Comparison of ENCODE assay signal across 16 cellular contexts in genomic region chr6:147712841-147713240, GRCh38.
DNase-seq lines count a peak whose midpoint lies in the region; ATAC-seq, FAIRE-seq and TF ChIP-seq lines count a peak whose summit lies in the region.
"Had no signal": no experiment of that assay in that cellular context is flagged by ENCODE, and none has a peak within 500 bp of the region (broad histone marks: within the 10 kb centered on the region; RNA-seq: fewer than 3 reads in every experiment).

No MANE protein-coding gene starts in this region.

- H3K4me3 ChIP-seq in adipocyte (ENCODE audit: low read length) (no peak overlapping the region), endothelial cell of umbilical vein (replicated peaks in 1 of 3; ENCODE audit: insufficient read depth in 1 of 3, low read depth in 1 of 3, low read length in 3 of 3) (no peak overlapping the region), retinal pigment epithelial cell (ENCODE audit: low read length) (no peak overlapping the region), upper lobe of right lung (no peak overlapping the region)
- H3K4me3 ChIP-seq: GM12878 had no signal

- H3K79me2 ChIP-seq in endothelial cell of umbilical vein (ENCODE audit: control insufficient read depth, insufficient read depth, low read length), result no peaks in the 10 kb centered on the region

- no peak for ATAC-seq in activated CD8-positive, alpha-beta T cell treated with anti-CD3 and anti-CD28 coated beads, Interleukin-2, amount 10 ng/mL, durations not matched to agents 7 days and 5 days
- no peak for ATAC-seq in upper lobe of right lung
- ATAC-seq: CD8-positive, alpha-beta T cell; GM12878 had no signal

- POLR2A ChIA-PET in endothelial cell of umbilical vein (lab: Charles Lee), result no interaction called here
- POLR2A ChIA-PET in activated CD8-positive, alpha-beta T cell treated with anti-CD3 and anti-CD28 coated beads, Interleukin-2, amount 10 ng/mL, durations not matched to agents 7 days and 5 days (lab: Charles Lee), result no interaction called here

- H4K20me1 ChIP-seq in endothelial cell of umbilical vein (replicated peaks; ENCODE audit: control insufficient read depth, extremely low read depth, insufficient read depth, low read length), result no peaks in the 10 kb centered on the region

- H3K9me1 ChIP-seq in endothelial cell of umbilical vein (replicated peaks; ENCODE audit: control insufficient read depth, extremely low read depth, insufficient read depth, low read length), result no peaks in the 10 kb centered on the region

- H3K4me2 ChIP-seq in endothelial cell of umbilical vein (ENCODE audit: insufficient read depth, low read length), result no peak overlapping the region

- TF ChIP-seq CTCF in endothelial cell of umbilical vein (IDR thresholded peaks at IDR 0.05; ENCODE audit: extremely low read depth in 1 of 2, insufficient read depth in 1 of 2, low read depth in 1 of 2, low read length in 2 of 2) (no peak), retinal pigment epithelial cell (conservative IDR thresholded peaks at IDR 0.05; ENCODE audit: low read depth, low read length) (no peak), upper lobe of right lung (IDR thresholded peaks at IDR 0.05) (no peak)

- H3K36me3 ChIP-seq in adipocyte (ENCODE audit: control insufficient read depth, insufficient read depth, low read length, severe bottlenecking) (no peaks in the 10 kb centered on the region), endothelial cell of umbilical vein (ENCODE audit: control insufficient read depth in 2 of 2, extremely low read depth in 1 of 2, insufficient read depth in 2 of 2, low read length in 2 of 2) (no peaks in the 10 kb centered on the region), upper lobe of right lung (no peaks in the 10 kb centered on the region)

- CTCF ChIA-PET in endothelial cell of umbilical vein (lab: Charles Lee), result no interaction called here
- CTCF ChIA-PET in activated CD8-positive, alpha-beta T cell treated with anti-CD3 and anti-CD28 coated beads, Interleukin-2, amount 10 ng/mL, durations not matched to agents 7 days and 5 days (lab: Charles Lee), result no interaction called here

- no peak overlapping the region for H3K27ac ChIP-seq in endothelial cell of umbilical vein (ENCODE audit: insufficient read depth, low read depth, low read length)
- no peak overlapping the region for H3K27ac ChIP-seq in upper lobe of right lung
- H3K27ac ChIP-seq: 22Rv1 had no signal

- H3K27me3 Mint-ChIP-seq in activated CD8-positive, alpha-beta T cell treated with anti-CD3 and anti-CD28 coated beads, Interleukin-2, amount 10 ng/mL, durations not matched to agents 7 days and 5 days (ENCODE audit: low read depth), result no peaks in the 10 kb centered on the region

- no TSS peak for BruUV-seq in endothelial cell of umbilical vein (replicated peaks; lab: Mats Ljungman, UMichigan)

- H3K4me3 Mint-ChIP-seq in activated CD8-positive, alpha-beta T cell treated with anti-CD3 and anti-CD28 coated beads, Interleukin-2, amount 10 ng/mL, durations not matched to agents 7 days and 5 days, result no peak overlapping the region
- H3K4me3 Mint-ChIP-seq: CD14-positive monocyte; CD8-positive, alpha-beta T cell; H9 had no signal

- no peak overlapping the region for H3K27ac Mint-ChIP-seq in activated CD8-positive, alpha-beta T cell treated with anti-CD3 and anti-CD28 coated beads, Interleukin-2, amount 10 ng/mL, durations not matched to agents 7 days and 5 days
- H3K27ac Mint-ChIP-seq: CD14-positive monocyte; CD8-positive, alpha-beta T cell; H9 had no signal

- H2AFZ ChIP-seq in endothelial cell of umbilical vein (ENCODE audit: low read depth, low read length), result no peak overlapping the region

- H3K4me1 Mint-ChIP-seq in activated CD8-positive, alpha-beta T cell treated with anti-CD3 and anti-CD28 coated beads, Interleukin-2, amount 10 ng/mL, durations not matched to agents 7 days and 5 days (ENCODE audit: low read depth), result no peaks in the 10 kb centered on the region
- H3K4me1 Mint-ChIP-seq: CD14-positive monocyte had no signal

- no peaks in the 10 kb centered on the region for H3K9me3 ChIP-seq in adipocyte (ENCODE audit: control insufficient read depth, low read length)
- H3K9me3 ChIP-seq in endothelial cell of umbilical vein (replicated peaks; ENCODE audit: control insufficient read depth, insufficient read depth, low read length), result no peaks in the 10 kb centered on the region
- H3K9me3 ChIP-seq in upper lobe of right lung, result no peaks in the 10 kb centered on the region

- H3K27me3 ChIP-seq in adipocyte (replicated peaks; ENCODE audit: control insufficient read depth, insufficient read depth, low read length) (no peaks in the 10 kb centered on the region), endothelial cell of umbilical vein (ENCODE audit: control insufficient read depth in 2 of 2, insufficient read depth in 2 of 2, low read length in 2 of 2) (no peaks in the 10 kb centered on the region), upper lobe of right lung (no peaks in the 10 kb centered on the region)

- intact Hi-C loops in endothelial cell of umbilical vein (cut with micrococcal nuclease) (no loop called here), upper lobe of right lung (cut with DNase I) (no loop called here)

- TF ChIP-seq POLR2A in endothelial cell of umbilical vein (IDR thresholded peaks at IDR 0.05; ENCODE audit: low read depth, low read length), result no peak

- in situ Hi-C loops in Caki2 (cut with HindIII; ENCODE audit: low pct_unique_long_range_greater_than_20kb, low sequenced_read_pairs), result no loop called here

- H3K36me3 Mint-ChIP-seq in activated CD8-positive, alpha-beta T cell treated with anti-CD3 and anti-CD28 coated beads, Interleukin-2, amount 10 ng/mL, durations not matched to agents 7 days and 5 days (ENCODE audit: low read depth), result no peaks in the 10 kb centered on the region
- H3K36me3 Mint-ChIP-seq: CD14-positive monocyte; CD8-positive, alpha-beta T cell had no signal

- dilution Hi-C loops in endothelial cell of umbilical vein (cut with MboI; ENCODE audit: extremely low pct_ligation_motif_present, low sequenced_read_pairs), result no loop called here

- peak; percentile 30 for DNase-seq in Caki2 (ENCODE audit: low read depth)
- peak; percentile 26 for DNase-seq in adipocyte (ENCODE audit: low read depth)
- no peak for DNase-seq in endothelial cell of umbilical vein (ENCODE audit: low read depth, low spot score)
- DNase-seq in retinal pigment epithelial cell (ENCODE audit: low read depth), result peak; percentile 73
- no peak for DNase-seq in putamen (ENCODE audit: low spot score)
- DNase-seq in activated CD8-positive, alpha-beta T cell treated with anti-CD3 and anti-CD28 coated beads, Interleukin-2, amount 10 ng/mL, durations not matched to agents 7 days and 5 days, result no peak
- no peak for DNase-seq in upper lobe of right lung
- DNase-seq: CD8-positive, alpha-beta T cell; COR-L47; DMS53; GOT3; H9 had no signal

- no peaks in the 10 kb centered on the region for H3K4me1 ChIP-seq in adipocyte (ENCODE audit: control insufficient read depth, insufficient read depth, low read length)
- no peaks in the 10 kb centered on the region for H3K4me1 ChIP-seq in endothelial cell of umbilical vein (ENCODE audit: control insufficient read depth, extremely low read depth, insufficient read depth, low read length)
- no peaks in the 10 kb centered on the region for H3K4me1 ChIP-seq in upper lobe of right lung

- FAIRE-seq in endothelial cell of umbilical vein (lab: Jason Lieb, UNC), result peak; percentile 49
- FAIRE-seq: GM12878, GM18507 had no signal

- H3K9ac ChIP-seq in adipocyte (ENCODE audit: low read length), result no peak overlapping the region
- H3K9ac ChIP-seq in endothelial cell of umbilical vein (replicated peaks; ENCODE audit: extremely low read depth, insufficient read depth, low read length), result no peak overlapping the region

- H3K9me3 Mint-ChIP-seq in activated CD8-positive, alpha-beta T cell treated with anti-CD3 and anti-CD28 coated beads, Interleukin-2, amount 10 ng/mL, durations not matched to agents 7 days and 5 days (ENCODE audit: insufficient read depth), result no peaks in the 10 kb centered on the region
- H3K9me3 Mint-ChIP-seq: CD8-positive, alpha-beta T cell had no signal

TF ChIP-seq in endothelial cell of umbilical vein, 7 proteins besides CTCF, POLR2A, EP300 and RAD21:
- TF ChIP-seq GATA2 (IDR thresholded peaks at IDR 0.05; ENCODE audit: insufficient read depth, insufficient read length, low read depth, low read length) (no peak), JUN (IDR thresholded peaks at IDR 0.05; ENCODE audit: borderline replicate concordance, insufficient read depth, insufficient read length, low read depth) (no peak), EZH2 (IDR thresholded peaks at IDR 0.05; ENCODE audit: borderline replicate concordance, low read depth, low read length, severe bottlenecking) (no peak), MAX (IDR thresholded peaks at IDR 0.05; ENCODE audit: insufficient read depth, insufficient read length) (no peak), MYC (IDR thresholded peaks at IDR 0.05; ENCODE audit: low read depth, low read length) (no peak), FOS (IDR thresholded peaks at IDR 0.05; ENCODE audit: borderline replicate concordance, insufficient read depth, low read length) (no peak), POLR2AphosphoS5 (IDR thresholded peaks at IDR 0.05; ENCODE audit: insufficient read depth, low read depth, low read length) (no peak)

Comparison
In these comparisons a context has a peak if more than half of its experiments do, and no peak if none do; other contexts are left out.
1. DNase-seq: peak in Caki2 (single experiment), adipocyte (single experiment) and retinal pigment epithelial cell (single experiment); none in endothelial cell of umbilical vein (single experiment), putamen (single experiment), activated CD8-positive, alpha-beta T cell treated with anti-CD3 and anti-CD28 coated beads, Interleukin-2, amount 10 ng/mL, durations not matched to agents 7 days and 5 days (single experiment) and upper lobe of right lung (single experiment).